ENCODE assay signal across 11 cellular contexts in genomic region chr11:46342237-46342636, GRCh38. TPM values are rescaled to one million over a fixed set of nuclear protein-coding genes. Genes with fewer than 3 reads are reported as not detected.
DNase-seq lines count a peak whose midpoint lies in the region; ATAC-seq and TF ChIP-seq lines count a peak whose summit lies in the region.
"Had no signal": no experiment of that assay in that cellular context is flagged by ENCODE, and none has a peak within 500 bp of the region (broad histone marks: within the 10 kb centered on the region; RNA-seq: fewer than 3 reads in every experiment).

No MANE protein-coding gene starts in this region.

- no peak for TF ChIP-seq CTCF in RWPE1 (conservative IDR thresholded peaks at IDR 0.05; ENCODE audit: low read depth)
- TF ChIP-seq CTCF in heart left ventricle (IDR thresholded peaks at IDR 0.05), result no peak
- no peak for TF ChIP-seq CTCF in spleen (IDR thresholded peaks at IDR 0.05 in 8 of 11, conservative IDR thresholded peaks at IDR 0.05 in 3 of 11)
- TF ChIP-seq CTCF in type B pancreatic cell (conservative IDR thresholded peaks at IDR 0.05), result no peak

- no peak for DNase-seq in activated naive CD4-positive, alpha-beta T cell treated with anti-CD3 and anti-CD28 coated beads, Interleukin-2, amount 50 U/mL, for 72 hours (ENCODE audit: low spot score in 2 of 2)
- DNase-seq in RWPE1 (ENCODE audit: low spot score) (no peak), heart left ventricle (peak in 3 of 5 donors; percentile 57 to 64 (median 57)), spleen (no peak), type B pancreatic cell (ENCODE audit: extremely low spot score, unreplicated experiment) (no peak)
- DNase-seq: foreskin melanocyte, NCI-H1092 had no signal

- POLR2A ChIA-PET in RWPE1 (lab: Yijun Ruan, JAX; ENCODE audit: low non-redundant PET), result no interaction called here

- H3K27ac ChIP-seq in RWPE1 (peak overlapping the region; percentile 16; the same call in 1 of the 2 replicates), heart left ventricle (peak overlapping the region; percentile 49 to 95 (median 71)), spleen (peak overlapping the region in 5 of 8 donors; percentile 13 to 68 (median 46))
- H3K27ac ChIP-seq: breast epithelium had no signal

- ATAC-seq in activated naive CD4-positive, alpha-beta T cell treated with anti-CD3 and anti-CD28 coated beads, Interleukin-2, amount 50 U/mL, for 72 hours, result no peak
- ATAC-seq in heart left ventricle (no peak), GM21619 (IDR thresholded peaks at IDR 0.05; ENCODE audit: unreplicated experiment) (no peak)
- ATAC-seq in activated CD4-positive, CD25-positive, alpha-beta regulatory T cell treated with anti-CD3 and anti-CD28 coated beads, Interleukin-2, amount 50 U/mL, for 24 hours, result no peak

- H3K36me3 Mint-ChIP-seq in activated naive CD4-positive, alpha-beta T cell treated with anti-CD3 and anti-CD28 coated beads, Interleukin-2, amount 50 U/mL, for 24 hours, result no peaks in the 10 kb centered on the region
- peaks cover 0 to 4% of the 10 kb centered on the region in 2 donors for H3K36me3 Mint-ChIP-seq in activated naive CD4-positive, alpha-beta T cell treated with anti-CD3 and anti-CD28 coated beads, Interleukin-2, amount 50 U/mL, for 72 hours
- no peaks in the 10 kb centered on the region for H3K36me3 Mint-ChIP-seq in type B pancreatic cell

- peak overlapping the region; percentile 73 for H3K27ac Mint-ChIP-seq in activated naive CD4-positive, alpha-beta T cell treated with anti-CD3 and anti-CD28 coated beads, Interleukin-2, amount 50 U/mL, for 24 hours
- no peak overlapping the region for H3K27ac Mint-ChIP-seq in activated naive CD4-positive, alpha-beta T cell treated with anti-CD3 and anti-CD28 coated beads, Interleukin-2, amount 50 U/mL, for 72 hours
- no peak overlapping the region for H3K27ac Mint-ChIP-seq in type B pancreatic cell

- H3K4me1 Mint-ChIP-seq in activated naive CD4-positive, alpha-beta T cell treated with anti-CD3 and anti-CD28 coated beads, Interleukin-2, amount 50 U/mL, for 24 hours, result peaks cover 90% of the 10 kb centered on the region
- peaks cover 52% of the 10 kb centered on the region for H3K4me1 Mint-ChIP-seq in type B pancreatic cell (ENCODE audit: unreplicated experiment)

- H3K4me1 ChIP-seq in heart left ventricle (peaks cover 5 to 77% (median 46%) of the 10 kb centered on the region in 12 donors), spleen (peaks cover 30 to 92% (median 61%) of the 10 kb centered on the region in 6 donors)
- H3K4me1 ChIP-seq: breast epithelium had no signal

- WGBS in heart left ventricle, 4 donors, result 27 to 59% (median 42%) methylated on average over 4 to 5 of the region's 5 CpGs
- 12 to 22% (median 15%) methylated on average over 5 of the region's 5 CpGs for WGBS in spleen, 5 donors

- H3K36me3 ChIP-seq in heart left ventricle, result no peaks in the 10 kb centered on the region
- no peaks in the 10 kb centered on the region for H3K36me3 ChIP-seq in spleen
- H3K36me3 ChIP-seq: breast epithelium had no signal

- H3K27me3 ChIP-seq in heart left ventricle (no peaks in the 10 kb centered on the region), spleen (replicated peaks in 1 of 7) (peaks cover 0 to 16% (median 0%) of the 10 kb centered on the region in 7 donors)
- H3K27me3 ChIP-seq: breast epithelium had no signal

- H3K9me3 Mint-ChIP-seq in activated naive CD4-positive, alpha-beta T cell treated with anti-CD3 and anti-CD28 coated beads, Interleukin-2, amount 50 U/mL, for 24 hours, result no peaks in the 10 kb centered on the region
- H3K9me3 Mint-ChIP-seq in activated naive CD4-positive, alpha-beta T cell treated with anti-CD3 and anti-CD28 coated beads, Interleukin-2, amount 50 U/mL, for 72 hours, result no peaks in the 10 kb centered on the region
- H3K9me3 Mint-ChIP-seq in type B pancreatic cell, result no peaks in the 10 kb centered on the region

- H3K27me3 Mint-ChIP-seq in activated naive CD4-positive, alpha-beta T cell treated with anti-CD3 and anti-CD28 coated beads, Interleukin-2, amount 50 U/mL, for 24 hours, result no peaks in the 10 kb centered on the region
- H3K27me3 Mint-ChIP-seq in type B pancreatic cell, result peaks cover 4% of the 10 kb centered on the region

- H3K9me3 ChIP-seq in heart left ventricle (no peaks in the 10 kb centered on the region), spleen (no peaks in the 10 kb centered on the region)
- H3K9me3 ChIP-seq: breast epithelium had no signal

- no peak for TF ChIP-seq POLR2A in heart left ventricle (IDR thresholded peaks at IDR 0.05)
- TF ChIP-seq POLR2A in spleen (IDR thresholded peaks at IDR 0.05), result no peak

- H3K4me3 ChIP-seq in heart left ventricle, result no peak overlapping the region
- H3K4me3 ChIP-seq in spleen, result no peak overlapping the region
- H3K4me3 ChIP-seq: breast epithelium had no signal

- CTCF ChIA-PET in RWPE1 (lab: Yijun Ruan, JAX), result interaction anchor here (0.5 to 0.7 kb wide), 2 partner anchors 362 to 470 kb away, joined by 3 read pairs; no protein-coding TSS in a partner anchor

- no peak overlapping the region for H3K4me3 Mint-ChIP-seq in activated naive CD4-positive, alpha-beta T cell treated with anti-CD3 and anti-CD28 coated beads, Interleukin-2, amount 50 U/mL, for 24 hours
- H3K4me3 Mint-ChIP-seq in type B pancreatic cell, result no peak overlapping the region

- intact Hi-C loops in heart left ventricle (cut with DNase I) (no loop called here), spleen (cut with DNase I; ENCODE audit: low total_unique reads) (no loop called here)

RNA-seq across cellular contexts. Expression of gene DGKZ, which starts 5.0 kb away (rescaled TPM):
- total RNA-seq in activated naive CD4-positive, alpha-beta T cell treated with anti-CD3 and anti-CD28 coated beads, Interleukin-2, amount 50 U/mL, for 72 hours, result 100 to 1,000 TPM in 1 of 2 donors, 10 to 100 TPM in 1; 88.0 to 108 TPM
- 100 to 1,000 TPM in 1 of 9 donors, 10 to 100 TPM in 8; 57.9 to 114 (median 62.5) TPM for total RNA-seq in heart left ventricle
- polyA plus RNA-seq in heart left ventricle, result 10 to 100 TPM; 41.7 to 59.5 TPM
- 100 to 1,000 TPM in 5 of 7 donors, 10 to 100 TPM in 2; 86.0 to 136 (median 106) TPM for total RNA-seq in spleen
- polyA plus RNA-seq in spleen, result 10 to 100 TPM; 44.2 to 89.0 (median 60.9) TPM
- total RNA-seq in type B pancreatic cell (ENCODE audit: low replicate concordance), result 50.0 and 57.6 TPM in 2 replicates

RNA-seq across cellular contexts. Expression of gene MDK, which starts 39.2 kb away (rescaled TPM):
- 10 to 100 TPM in 1 of 2 donors, 1 to 10 TPM in 1; 5.8 to 14.8 TPM for total RNA-seq in activated naive CD4-positive, alpha-beta T cell treated with anti-CD3 and anti-CD28 coated beads, Interleukin-2, amount 50 U/mL, for 72 hours
- total RNA-seq in heart left ventricle (10 to 100 TPM in 3 of 9 donors, 1 to 10 TPM in 6; 1.9 to 26.5 (median 7.9) TPM), spleen (10 to 100 TPM; 22.6 to 52.8 (median 36.8) TPM), type B pancreatic cell (ENCODE audit: low replicate concordance) (949 and 981 TPM in 2 replicates)
- polyA plus RNA-seq in heart left ventricle (1 to 10 TPM; 2.3 to 4.8 TPM), spleen (10 to 100 TPM; 16.2 to 26.6 (median 22.3) TPM)

RNA-seq across cellular contexts. Expression of gene CHRM4, which starts 49.3 kb away (rescaled TPM):
- under 1 TPM in 1 of 2 donors, not detected in 1; 0.64 TPM for total RNA-seq in activated naive CD4-positive, alpha-beta T cell treated with anti-CD3 and anti-CD28 coated beads, Interleukin-2, amount 50 U/mL, for 72 hours
- under 1 TPM in 3 of 9 donors, not detected in 6; 0.15 to 0.27 (median 0.20) TPM for total RNA-seq in heart left ventricle
- under 1 TPM in 1 of 2 donors, not detected in 1; 0.08 TPM for polyA plus RNA-seq in heart left ventricle
- 10 to 100 TPM in 3 of 7 donors, 1 to 10 TPM in 4; 2.3 to 34.1 (median 8.5) TPM for total RNA-seq in spleen
- 1 to 10 TPM in 1 of 3 donors, under 1 TPM in 2; 0.06 to 2.0 (median 0.20) TPM for polyA plus RNA-seq in spleen
- 0.98 and 1.0 TPM in 2 replicates for total RNA-seq in type B pancreatic cell (ENCODE audit: low replicate concordance)

Comparison
In these comparisons a context has a peak if more than half of its experiments do, and no peak if none do; other contexts are left out.
1. DNase-seq: peak in heart left ventricle (3 of 5); none in activated naive CD4-positive, alpha-beta T cell treated with anti-CD3 and anti-CD28 coated beads, Interleukin-2, amount 50 U/mL, for 72 hours (0 of 2), RWPE1 (single experiment), spleen (single experiment) and type B pancreatic cell (single experiment).
2. H3K27ac ChIP-seq: peak in every context shown above with its lines; median percentile 71 in heart left ventricle; 46 in spleen; 16 in RWPE1.
3. RNA of gene MDK, which starts 39.2 kb away (total RNA-seq): 949 to 981 TPM in type B pancreatic cell; 22.6 to 52.8 TPM in spleen, 5.8 to 14.8 TPM in activated naive CD4-positive, alpha-beta T cell treated with anti-CD3 and anti-CD28 coated beads, Interleukin-2, amount 50 U/mL, for 72 hours and 1.9 to 26.5 TPM in heart left ventricle; every median in the first group is over 10 times any median in the second.